In the genomic region with DNA sequence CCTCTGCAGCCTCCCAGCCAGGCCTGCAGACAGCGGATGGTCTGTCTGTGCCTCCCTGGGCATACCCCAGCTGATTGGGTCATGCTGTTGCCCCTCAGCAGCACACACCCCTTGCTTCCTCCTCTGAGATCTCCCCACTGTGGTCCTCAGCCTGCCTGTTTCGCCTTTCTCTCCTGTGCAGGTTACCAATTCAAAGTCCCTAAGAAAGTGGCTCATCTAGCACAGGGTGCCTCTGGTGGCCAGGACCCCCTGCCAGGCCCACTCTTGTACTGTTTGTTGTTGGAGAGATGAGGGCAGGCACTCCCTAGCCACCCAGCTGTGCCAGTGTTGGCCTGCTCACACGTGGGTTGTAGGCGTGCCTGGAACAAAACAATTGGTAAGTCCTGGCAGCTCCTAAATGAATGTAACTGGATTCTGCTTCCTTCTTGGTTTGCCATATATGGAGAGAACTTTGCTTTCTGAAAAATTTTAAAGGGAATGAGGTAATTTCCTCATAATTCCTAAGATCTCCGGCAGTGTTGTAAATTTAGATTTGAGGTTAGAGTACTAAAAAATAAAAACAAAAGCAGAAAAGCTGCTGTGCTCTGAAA, we compare ENCODE assay signal across 8 cellular contexts.
A peak's percentile ranks its signal among the peaks of the same experiment; 100 is the strongest.
DNase-seq lines count a peak whose midpoint lies in the region; ATAC-seq and TF ChIP-seq lines count a peak whose summit lies in the region.

No MANE protein-coding gene starts in this region.

- peak; percentile 62 for DNase-seq in GM23338 (ENCODE audit: low spot score)
- DNase-seq in globus pallidus (ENCODE audit: low spot score) = peak; percentile 96
- peak; percentile 87 for DNase-seq in renal cortical epithelial cell (ENCODE audit: low read depth)
- DNase-seq in cerebellar nuclear complex (lab: John Stamatoyannopoulos, UW) = no peak

- no peaks in the 10 kb centered on the region for H3K27me3 ChIP-seq in GM23338 (ENCODE audit: insufficient read depth)

- peak overlapping the region; percentile 14; the same call in 1 of the 2 replicates for H3K4me3 ChIP-seq in GM23338

- peak overlapping the region; percentile 58 for H3K4me3 Mint-ChIP-seq in GM23338

- H3K4me2 ChIP-seq in GM23338 = peak overlapping the region; percentile 52; the same call in 1 of the 2 replicates

- no peaks in the 10 kb centered on the region for H3K4me1 ChIP-seq in GM23338 (ENCODE audit: insufficient read depth)

- no peaks in the 10 kb centered on the region for H3K9me3 Mint-ChIP-seq in GM23338

- no peaks in the 10 kb centered on the region for H4K20me1 ChIP-seq in GM23338 (replicated peaks; ENCODE audit: insufficient read depth)

- H3K4me1 Mint-ChIP-seq in GM23338 = peaks cover 29% of the 10 kb centered on the region

- no peaks in the 10 kb centered on the region for H3K9me2 ChIP-seq in GM23338 (ENCODE audit: insufficient read depth)

- H3K36me3 Mint-ChIP-seq in GM23338 (ENCODE audit: low read depth) = no peaks in the 10 kb centered on the region

- no peak for TF ChIP-seq CTCF in GM23338 (conservative IDR thresholded peaks at IDR 0.05; ENCODE audit: low read depth in 2 of 2)

- peak overlapping the region; percentile 27; the same call in 1 of the 2 replicates for H3K27ac ChIP-seq in GM23338 (ENCODE audit: low read depth)

- H3F3A ChIP-seq in GM23338 (replicated peaks; ENCODE audit: low read depth) = no peaks in the 10 kb centered on the region

- peak overlapping the region; percentile 93 for H3K27ac Mint-ChIP-seq in GM23338

- ATAC-seq in GM23338 (peak; percentile 99), GM19455 (IDR thresholded peaks at IDR 0.05; ENCODE audit: unreplicated experiment) (no peak), HG03469 (IDR thresholded peaks at IDR 0.05; ENCODE audit: unreplicated experiment) (no peak), HG02884 (IDR thresholded peaks at IDR 0.05; ENCODE audit: unreplicated experiment) (no peak)

- no peaks in the 10 kb centered on the region for H3K36me3 ChIP-seq in GM23338 (ENCODE audit: insufficient read depth)

- H2AFZ ChIP-seq in GM23338 = no peak overlapping the region

- H3K79me2 ChIP-seq in GM23338 (replicated peaks; ENCODE audit: insufficient read depth) = peaks cover 24% of the 10 kb centered on the region

- H3K27me3 Mint-ChIP-seq in GM23338 (ENCODE audit: insufficient read depth, low read depth, poor library complexity) = peaks cover 4% of the 10 kb centered on the region

TF ChIP-seq in GM23338, 12 proteins besides CTCF, POLR2A, EP300 and RAD21 (continues in another document):
- TF ChIP-seq CREB1 (CRISPR knock-in tag; IDR thresholded peaks at IDR 0.05; ENCODE audit: low read depth) = no peak
- TF ChIP-seq, protein P1, sequence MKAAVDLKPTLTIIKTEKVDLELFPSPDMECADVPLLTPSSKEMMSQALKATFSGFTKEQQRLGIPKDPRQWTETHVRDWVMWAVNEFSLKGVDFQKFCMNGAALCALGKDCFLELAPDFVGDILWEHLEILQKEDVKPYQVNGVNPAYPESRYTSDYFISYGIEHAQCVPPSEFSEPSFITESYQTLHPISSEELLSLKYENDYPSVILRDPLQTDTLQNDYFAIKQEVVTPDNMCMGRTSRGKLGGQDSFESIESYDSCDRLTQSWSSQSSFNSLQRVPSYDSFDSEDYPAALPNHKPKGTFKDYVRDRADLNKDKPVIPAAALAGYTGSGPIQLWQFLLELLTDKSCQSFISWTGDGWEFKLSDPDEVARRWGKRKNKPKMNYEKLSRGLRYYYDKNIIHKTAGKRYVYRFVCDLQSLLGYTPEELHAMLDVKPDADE (IDR thresholded peaks at IDR 0.05) = no peak
- TF ChIP-seq NANOG (IDR thresholded peaks at IDR 0.05; ENCODE audit: borderline replicate concordance) = no peak

TF ChIP-seq in PFSK-1, 5 proteins besides CTCF, POLR2A, EP300 and RAD21:
- TF ChIP-seq, protein P2, sequence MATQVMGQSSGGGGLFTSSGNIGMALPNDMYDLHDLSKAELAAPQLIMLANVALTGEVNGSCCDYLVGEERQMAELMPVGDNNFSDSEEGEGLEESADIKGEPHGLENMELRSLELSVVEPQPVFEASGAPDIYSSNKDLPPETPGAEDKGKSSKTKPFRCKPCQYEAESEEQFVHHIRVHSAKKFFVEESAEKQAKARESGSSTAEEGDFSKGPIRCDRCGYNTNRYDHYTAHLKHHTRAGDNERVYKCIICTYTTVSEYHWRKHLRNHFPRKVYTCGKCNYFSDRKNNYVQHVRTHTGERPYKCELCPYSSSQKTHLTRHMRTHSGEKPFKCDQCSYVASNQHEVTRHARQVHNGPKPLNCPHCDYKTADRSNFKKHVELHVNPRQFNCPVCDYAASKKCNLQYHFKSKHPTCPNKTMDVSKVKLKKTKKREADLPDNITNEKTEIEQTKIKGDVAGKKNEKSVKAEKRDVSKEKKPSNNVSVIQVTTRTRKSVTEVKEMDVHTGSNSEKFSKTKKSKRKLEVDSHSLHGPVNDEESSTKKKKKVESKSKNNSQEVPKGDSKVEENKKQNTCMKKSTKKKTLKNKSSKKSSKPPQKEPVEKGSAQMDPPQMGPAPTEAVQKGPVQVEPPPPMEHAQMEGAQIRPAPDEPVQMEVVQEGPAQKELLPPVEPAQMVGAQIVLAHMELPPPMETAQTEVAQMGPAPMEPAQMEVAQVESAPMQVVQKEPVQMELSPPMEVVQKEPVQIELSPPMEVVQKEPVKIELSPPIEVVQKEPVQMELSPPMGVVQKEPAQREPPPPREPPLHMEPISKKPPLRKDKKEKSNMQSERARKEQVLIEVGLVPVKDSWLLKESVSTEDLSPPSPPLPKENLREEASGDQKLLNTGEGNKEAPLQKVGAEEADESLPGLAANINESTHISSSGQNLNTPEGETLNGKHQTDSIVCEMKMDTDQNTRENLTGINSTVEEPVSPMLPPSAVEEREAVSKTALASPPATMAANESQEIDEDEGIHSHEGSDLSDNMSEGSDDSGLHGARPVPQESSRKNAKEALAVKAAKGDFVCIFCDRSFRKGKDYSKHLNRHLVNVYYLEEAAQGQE (IDR thresholded peaks at IDR 0.05; ENCODE audit: insufficient read depth in 1 of 2, low read depth in 2 of 2, low read length in 2 of 2) = no peak
- TF ChIP-seq SIN3A (IDR thresholded peaks at IDR 0.05; ENCODE audit: borderline replicate concordance, insufficient read depth, low read length) = peak; percentile 68; the same call in 1 of the 2 replicates
- no peak for TF ChIP-seq FOXP2 (optimal IDR thresholded peaks at IDR 0.05; ENCODE audit: borderline replicate concordance, extremely low read depth, extremely low read length, insufficient read depth)
TF ChIP-seq in PFSK-1: peak in this region for 1.

Comparison
In these comparisons a context has a peak if more than half of its experiments do, and no peak if none do; other contexts are left out.
1. DNase-seq: peak in GM23338 (single experiment), globus pallidus (single experiment) and renal cortical epithelial cell (single experiment); none in cerebellar nuclear complex (0 of 2).